26 cellular contexts compared by ENCODE assay signal in genomic region chr1:181057079-181057478, GRCh38. TPM values are rescaled to one million over a fixed set of nuclear protein-coding genes. Genes with fewer than 3 reads are reported as not detected.
DNase-seq lines count a peak whose midpoint lies in the region; ATAC-seq, FAIRE-seq and TF ChIP-seq lines count a peak whose summit lies in the region.
"Had no signal": no experiment of that assay in that cellular context is flagged by ENCODE, and none has a peak within 500 bp of the region (broad histone marks: within the 10 kb centered on the region; RNA-seq: fewer than 3 reads in every experiment).

No MANE protein-coding gene starts in this region.

- peaks cover 4% of the 10 kb centered on the region for H3K9me3 Mint-ChIP-seq in chondrocyte (ENCODE audit: low read depth)
- H3K9me3 Mint-ChIP-seq in CD4-positive, alpha-beta memory T cell = peaks cover 0 to 23% (median 15%) of the 10 kb centered on the region in 8 donors
- H3K9me3 Mint-ChIP-seq: immature natural killer cell, neural crest cell had no signal

- H3K27me3 Mint-ChIP-seq in chondrocyte (ENCODE audit: low read depth) = no peaks in the 10 kb centered on the region
- H3K27me3 Mint-ChIP-seq in CD4-positive, alpha-beta memory T cell = no peaks in the 10 kb centered on the region
- H3K27me3 Mint-ChIP-seq: activated naive CD4-positive, alpha-beta T cell treated with anti-CD3 and anti-CD28 coated beads, Interleukin-2, amount 10 ng/mL, durations not matched to agents 7 days and 5 days; stimulated activated naive B cell treated with anti-CD40 and anti-IgM and Interleukin-4, amounts not matched to agents 10 μg/mL and 1 μg/mL and 100 μg/mL, for 72 hours had no signal

- no peak overlapping the region for H3K27ac ChIP-seq in left lung
- no peak overlapping the region for H3K27ac ChIP-seq in CD4-positive, alpha-beta memory T cell (ENCODE audit: low read depth, low read length)
- no peak overlapping the region for H3K27ac ChIP-seq in pancreas
- H3K27ac ChIP-seq: hepatocyte, prostate gland had no signal

- peaks cover 3% of the 10 kb centered on the region for H3K36me3 Mint-ChIP-seq in chondrocyte (ENCODE audit: low read depth)
- H3K36me3 Mint-ChIP-seq in CD4-positive, alpha-beta memory T cell = peaks cover 60% of the 10 kb centered on the region in 2 donors

- POLR2A ChIA-PET in CD4-positive, alpha-beta memory T cell (lab: Charles Lee; ENCODE audit: partially characterized antibody) = interaction anchor here (0.7 kb wide), 1 partner anchor 33 kb away, joined by 4 read pairs; no protein-coding TSS in a partner anchor

- intact Hi-C loops in left lung (cut with DNase I) = no loop called here
- intact Hi-C loops in CD4-positive, alpha-beta memory T cell (cut with micrococcal nuclease) = no loop called here
- intact Hi-C loops in pancreas (cut with DNase I) = no loop called here

- H3K4me1 Mint-ChIP-seq in chondrocyte (ENCODE audit: low read depth) = peaks cover 17% of the 10 kb centered on the region
- peaks cover 10 to 15% (median 11%) of the 10 kb centered on the region in 4 donors for H3K4me1 Mint-ChIP-seq in CD4-positive, alpha-beta memory T cell

- H3K4me3 Mint-ChIP-seq in chondrocyte (ENCODE audit: unreplicated experiment) = no peak overlapping the region
- no peak overlapping the region for H3K4me3 Mint-ChIP-seq in CD4-positive, alpha-beta memory T cell
- H3K4me3 Mint-ChIP-seq: activated naive CD4-positive, alpha-beta T cell treated with anti-CD3 and anti-CD28 coated beads, Interleukin-2, amount 10 ng/mL, durations not matched to agents 7 days and 5 days; activated T-cell treated with anti-CD3 and anti-CD28 coated beads, Interleukin-2, amount 50 U/mL, for 72 hours; immature natural killer cell; neural crest cell; stimulated activated naive B cell treated with anti-CD40 and anti-IgM and Interleukin-4, amounts not matched to agents 10 μg/mL and 1 μg/mL and 100 μg/mL, for 72 hours had no signal

- H3K27me3 ChIP-seq in left lung = no peaks in the 10 kb centered on the region
- no peaks in the 10 kb centered on the region for H3K27me3 ChIP-seq in CD4-positive, alpha-beta memory T cell (ENCODE audit: insufficient read depth, low read length)
- no peaks in the 10 kb centered on the region for H3K27me3 ChIP-seq in pancreas
- H3K27me3 ChIP-seq: hepatocyte had no signal

- CTCF ChIA-PET in CD4-positive, alpha-beta memory T cell (lab: Charles Lee; ENCODE audit: partially characterized antibody) = no interaction called here

- H3K4me3 ChIP-seq in left lung (no peak overlapping the region), pancreas (no peak overlapping the region)
- no peak overlapping the region for H3K4me3 ChIP-seq in CD4-positive, alpha-beta memory T cell (ENCODE audit: low read length in 2 of 2)
- H3K4me3 ChIP-seq: hepatocyte, prostate gland, smooth muscle cell, thoracic aorta had no signal

- FAIRE-seq in pancreas (lab: Jason Lieb, UNC) = no peak

- H3K4me1 ChIP-seq in left lung (peaks cover 0 to 11% of the 10 kb centered on the region in 2 donors), pancreas (no peaks in the 10 kb centered on the region)
- H3K4me1 ChIP-seq in CD4-positive, alpha-beta memory T cell (ENCODE audit: insufficient read depth, low read length) = peaks cover 6% of the 10 kb centered on the region
- H3K4me1 ChIP-seq: prostate gland had no signal

- 54 to 61% methylated on average over 3 of the region's 3 CpGs for WGBS in pancreas, 2 donors

- H3K27ac Mint-ChIP-seq in chondrocyte (ENCODE audit: unreplicated experiment) = peak overlapping the region; percentile 2
- peak overlapping the region in 2 of 7 donors; percentile 53 to 75 for H3K27ac Mint-ChIP-seq in CD4-positive, alpha-beta memory T cell
- H3K27ac Mint-ChIP-seq: activated naive CD4-positive, alpha-beta T cell treated with anti-CD3 and anti-CD28 coated beads, Interleukin-2, amount 10 ng/mL, durations not matched to agents 7 days and 5 days; activated T-cell treated with anti-CD3 and anti-CD28 coated beads, Interleukin-2, amount 50 U/mL, for 72 hours had no signal

- TF ChIP-seq CTCF in chondrocyte (IDR thresholded peaks at IDR 0.05) (no peak), left lung (IDR thresholded peaks at IDR 0.05) (no peak), pancreas (IDR thresholded peaks at IDR 0.05) (no peak)

- ATAC-seq in left lung (peak; percentile 58), pancreas (no peak), HG02588 (IDR thresholded peaks at IDR 0.05; ENCODE audit: unreplicated experiment) (no peak)
- ATAC-seq: activated T-cell treated with anti-CD3 and anti-CD28 coated beads, Interleukin-2, amount 50 U/mL, for 72 hours; HCT116; stimulated activated naive B cell treated with anti-CD40 and anti-IgM and Interleukin-4, amounts not matched to agents 10 μg/mL and 1 μg/mL and 100 μg/mL, for 72 hours had no signal

- H3K9me3 ChIP-seq in left lung (peaks cover 0 to 8% of the 10 kb centered on the region in 2 donors), pancreas (no peaks in the 10 kb centered on the region)
- H3K9me3 ChIP-seq in CD4-positive, alpha-beta memory T cell (ENCODE audit: control insufficient read depth in 1 of 2, low read length in 2 of 2) = no peaks in the 10 kb centered on the region
- H3K9me3 ChIP-seq: prostate gland, thoracic aorta had no signal

- H3K36me3 ChIP-seq in left lung = peaks cover 0 to 39% of the 10 kb centered on the region in 2 donors
- H3K36me3 ChIP-seq in CD4-positive, alpha-beta memory T cell (ENCODE audit: insufficient read depth, low read length) = peaks cover 5% of the 10 kb centered on the region
- H3K36me3 ChIP-seq in pancreas = no peaks in the 10 kb centered on the region
- H3K36me3 ChIP-seq: prostate gland had no signal

- DNase-seq in DMS153 (lab: John Stamatoyannopoulos, UW) = peak; percentile 96
- peak; percentile 29 for DNase-seq in NCI-H146 treated with DMSO at 0.1 percent for 48 hours (lab: John Stamatoyannopoulos, UW; ENCODE audit: unreplicated experiment)
- DNase-seq in chondrocyte (ENCODE audit: low spot score) = no peak
- no peak for DNase-seq in left lung
- no peak for DNase-seq in CD4-positive, alpha-beta memory T cell
- DNase-seq in DMS79 (lab: John Stamatoyannopoulos, UW) = no peak
- DNase-seq in pancreas = no peak
- DNase-seq: activated CD4-positive, CD25-positive, alpha-beta regulatory T cell treated with anti-CD3 and anti-CD28 coated beads, Interleukin-2, amount 50 U/mL, for 72 hours; activated CD8-positive, alpha-beta memory T cell treated with anti-CD3 and anti-CD28 coated beads for 24 hours; activated naive CD4-positive, alpha-beta T cell treated with anti-CD3 and anti-CD28 coated beads, Interleukin-2, amount 10 ng/mL, durations not matched to agents 7 days and 5 days; activated T-cell treated with anti-CD3 and anti-CD28 coated beads, Interleukin-2, amount 50 U/mL, for 72 hours; amygdala; caudate nucleus; immature natural killer cell; MM.1S; NCI-H1436 treated with DMSO at 0.1 percent for 48 hours; NCI-H226; RPMI8226; stimulated activated naive B cell treated with anti-CD40 and anti-IgM and Interleukin-4, amounts not matched to agents 10 μg/mL and 1 μg/mL and 100 μg/mL, for 72 hours had no signal

RNA-seq across cellular contexts. Expression of gene MR1, which starts 23.3 kb away (rescaled TPM):
- total RNA-seq in chondrocyte (2.7 to 3.9 TPM (median 3.8 TPM) in 3 replicates), left lung (10 to 100 TPM; 36.9 to 45.7 TPM), pancreas (10 to 100 TPM in 1 of 6 donors, 1 to 10 TPM in 5; 2.7 to 11.3 (median 3.9) TPM)
- total RNA-seq in CD4-positive, alpha-beta memory T cell = 10 to 100 TPM; 31.8 to 33.2 TPM
- 10 to 100 TPM; 31.5 to 38.6 TPM for polyA plus RNA-seq in CD4-positive, alpha-beta memory T cell
- 1 to 10 TPM; 1.1 to 2.5 TPM for polyA plus RNA-seq in pancreas

RNA-seq across cellular contexts. Expression of gene IER5, which starts 31.4 kb away (rescaled TPM):
- total RNA-seq in chondrocyte (15.6 to 23.6 TPM (median 16.6 TPM) in 3 replicates), left lung (10 to 100 TPM; 16.1 to 26.6 TPM), pancreas (1 to 10 TPM; 2.6 to 6.8 (median 3.5) TPM)
- 10 to 100 TPM; 28.0 to 29.3 TPM for total RNA-seq in CD4-positive, alpha-beta memory T cell
- 10 to 100 TPM; 11.0 to 18.9 TPM for polyA plus RNA-seq in CD4-positive, alpha-beta memory T cell
- 1 to 10 TPM; 2.3 to 2.8 TPM for polyA plus RNA-seq in pancreas

RNA-seq across cellular contexts. Expression of gene STX6, which starts 34.4 kb away (rescaled TPM):
- total RNA-seq in chondrocyte (18.7 to 19.2 TPM (median 19.1 TPM) in 3 replicates), left lung (10 to 100 TPM; 29.5 to 30.9 TPM), pancreas (10 to 100 TPM in 1 of 6 donors, 1 to 10 TPM in 5; 3.1 to 11.0 (median 4.4) TPM)
- total RNA-seq in CD4-positive, alpha-beta memory T cell = 10 to 100 TPM; 21.3 to 21.7 TPM
- polyA plus RNA-seq in CD4-positive, alpha-beta memory T cell = 10 to 100 TPM in 1 of 2 donors, 1 to 10 TPM in 1; 7.8 to 11.5 TPM
- 1 to 10 TPM; 3.3 to 3.9 TPM for polyA plus RNA-seq in pancreas

Comparison
In these comparisons a context has a peak if more than half of its experiments do, and no peak if none do; other contexts are left out.
1. DNase-seq: peak in DMS153 (single experiment) and NCI-H146 treated with DMSO at 0.1 percent for 48 hours (single experiment); none in chondrocyte (single experiment), left lung (0 of 2), CD4-positive, alpha-beta memory T cell (0 of 5), DMS79 (single experiment) and pancreas (0 of 6).